Comparison of ENCODE assay signal across 18 cellular contexts in the genomic region with DNA sequence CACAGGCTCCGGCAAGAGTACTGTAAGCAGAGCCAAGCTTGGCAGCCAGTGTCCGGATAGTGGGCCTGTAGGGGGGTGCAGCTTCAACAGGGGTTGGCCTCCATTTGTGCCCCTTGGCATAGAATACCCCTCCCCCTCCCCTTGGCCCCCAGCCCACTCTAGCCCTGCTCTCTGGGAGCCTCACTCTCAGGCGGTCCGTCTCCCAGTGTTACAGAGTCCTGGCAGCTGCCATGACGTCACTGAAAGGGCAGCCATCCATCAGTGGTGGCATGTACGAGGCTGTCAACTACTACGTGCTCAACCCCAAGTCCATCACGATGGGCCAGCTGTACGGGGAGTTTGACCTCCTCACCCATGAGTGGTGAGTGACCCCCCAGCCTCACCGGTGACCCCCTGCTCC.
A peak's percentile ranks its signal among the peaks of the same experiment; 100 is the strongest.
DNase-seq lines count a peak whose midpoint lies in the region; ATAC-seq and TF ChIP-seq lines count a peak whose summit lies in the region.
"Had no signal": no experiment of that assay in that cellular context is flagged by ENCODE, and none has a peak within 500 bp of the region (broad histone marks: within the 10 kb centered on the region; RNA-seq: fewer than 3 reads in every experiment).

No MANE protein-coding gene starts in this region.

- no peak for ATAC-seq in stimulated activated naive CD8-positive, alpha-beta T cell treated with anti-CD3 and anti-CD28 coated beads, Interleukin-15, Interleukin-2, amounts not matched to agents 100 U/mL and 50 U/mL, for 24 hours

- H3K9me3 ChIP-seq in tibial artery = no peaks in the 10 kb centered on the region
- H3K9me3 ChIP-seq: Caco-2 had no signal

- no peaks in the 10 kb centered on the region for H3K4me1 ChIP-seq in tibial artery
- H3K4me1 ChIP-seq: Caco-2 had no signal

- no peak for TF ChIP-seq CTCF in tibial artery (IDR thresholded peaks at IDR 0.05)

- intact Hi-C loops in head of caudate nucleus (cut with DNase I) = no loop called here
- intact Hi-C loops in tibial artery (cut with DNase I; ENCODE audit: low total_unique reads) = no loop called here

- H3K27me3 ChIP-seq in tibial artery = no peaks in the 10 kb centered on the region

- H3K36me3 ChIP-seq in tibial artery = peaks cover 0 to 97% (median 12%) of the 10 kb centered on the region in 3 donors

- H3K4me3 ChIP-seq in tibial artery = no peak overlapping the region
- H3K4me3 ChIP-seq: PC-9 had no signal

- H3K27ac ChIP-seq in substantia nigra (ENCODE audit: low read depth, low read length, poor library complexity, severe bottlenecking) (peak overlapping the region; percentile 90), tibial artery (no peak overlapping the region)
- H3K27ac ChIP-seq: KMS-11, PC-9 had no signal

- peak in 48 of 56 donors; percentile 4 to 88 (median 58) for DNase-seq in amygdala (lab: John Stamatoyannopoulos, UW)
- DNase-seq in head of caudate nucleus = peak; percentile 18 to 93 (median 76)
- peak in 51 of 56 donors; percentile 9 to 91 (median 62) for DNase-seq in nucleus accumbens (lab: John Stamatoyannopoulos, UW)
- DNase-seq in substantia nigra (lab: John Stamatoyannopoulos, UW) = peak in 45 of 49 donors; percentile 10 to 93 (median 60)
- DNase-seq in tibial artery = no peak
- DNase-seq in stimulated activated naive CD8-positive, alpha-beta T cell treated with anti-CD3 and anti-CD28 coated beads, Interleukin-15, Interleukin-2, amounts not matched to agents 100 U/mL and 50 U/mL, for 24 hours = no peak
- no peak for DNase-seq in T-helper 9 cell
- DNase-seq: AML-193; Caco-2; CD4-positive, CD25-positive, alpha-beta regulatory T cell; EL; NCI-H1092; NCI-H146; NCI-H2081; NCI-H510A; NCI-H82; PC-9 had no signal

Comparison
In these comparisons a context has a peak if more than half of its experiments do, and no peak if none do; other contexts are left out.
1. DNase-seq: peak in amygdala (48 of 56), head of caudate nucleus (42 of 42), nucleus accumbens (51 of 56) and substantia nigra (45 of 49); none in tibial artery (0 of 2), stimulated activated naive CD8-positive, alpha-beta T cell treated with anti-CD3 and anti-CD28 coated beads, Interleukin-15, Interleukin-2, amounts not matched to agents 100 U/mL and 50 U/mL, for 24 hours (single experiment) and T-helper 9 cell (single experiment).